In genomic region chr17:57924677-57925076, GRCh38 we compare ENCODE assay signal across 13 cellular contexts. TPM values are rescaled to one million over a fixed set of nuclear protein-coding genes. Genes with fewer than 3 reads are reported as not detected.
DNase-seq lines count a peak whose midpoint lies in the region; ATAC-seq and TF ChIP-seq lines count a peak whose summit lies in the region.
"Had no signal": no experiment of that assay in that cellular context is flagged by ENCODE, and none has a peak within 500 bp of the region (broad histone marks: within the 10 kb centered on the region; RNA-seq: fewer than 3 reads in every experiment).

No MANE protein-coding gene starts in this region.

- H3K27ac ChIP-seq in SK-N-MC, result peak overlapping the region; percentile 77
- H3K27ac ChIP-seq in transverse colon, result peak overlapping the region; percentile 76 to 91 (median 88)
- no peak overlapping the region for H3K27ac ChIP-seq in naive thymus-derived CD4-positive, alpha-beta T cell (ENCODE audit: low read depth, low read length)

- peaks cover 0 to 3% (median 0%) of the 10 kb centered on the region in 5 donors for H3K36me3 Mint-ChIP-seq in naive thymus-derived CD4-positive, alpha-beta T cell
- H3K36me3 Mint-ChIP-seq: type B pancreatic cell had no signal

- no peak overlapping the region for H3K27ac Mint-ChIP-seq in naive thymus-derived CD4-positive, alpha-beta T cell
- H3K27ac Mint-ChIP-seq: activated naive CD4-positive, alpha-beta T cell treated with anti-CD3 and anti-CD28 coated beads for 36 hours had no signal

- H3K36me3 ChIP-seq in SK-N-MC (ENCODE audit: insufficient read depth, low read length), result no peaks in the 10 kb centered on the region
- no peaks in the 10 kb centered on the region for H3K36me3 ChIP-seq in transverse colon
- no peaks in the 10 kb centered on the region for H3K36me3 ChIP-seq in naive thymus-derived CD4-positive, alpha-beta T cell (ENCODE audit: control insufficient read depth in 2 of 3, insufficient read depth in 3 of 3, low read length in 3 of 3)

- TF ChIP-seq POLR2A in transverse colon (IDR thresholded peaks at IDR 0.05), result no peak

- peak overlapping the region; percentile 21 for H3K4me3 ChIP-seq in SK-N-MC
- no peak overlapping the region for H3K4me3 ChIP-seq in transverse colon
- no peak overlapping the region for H3K4me3 ChIP-seq in naive thymus-derived CD4-positive, alpha-beta T cell (ENCODE audit: low read length)
- H3K4me3 ChIP-seq: K562 had no signal

- no peak overlapping the region for H3K4me3 Mint-ChIP-seq in naive thymus-derived CD4-positive, alpha-beta T cell
- H3K4me3 Mint-ChIP-seq: activated naive CD4-positive, alpha-beta T cell treated with anti-CD3 and anti-CD28 coated beads for 36 hours had no signal

- no peaks in the 10 kb centered on the region for H3K9me3 Mint-ChIP-seq in naive thymus-derived CD4-positive, alpha-beta T cell
- H3K9me3 Mint-ChIP-seq: activated naive CD4-positive, alpha-beta T cell treated with anti-CD3 and anti-CD28 coated beads for 36 hours; type B pancreatic cell had no signal

- intact Hi-C loops in transverse colon (cut with DNase I; ENCODE audit: low total_unique reads), result no loop called here
- intact Hi-C loops in naive thymus-derived CD4-positive, alpha-beta T cell (cut with micrococcal nuclease), result no loop called here

- H3K27me3 Mint-ChIP-seq in naive thymus-derived CD4-positive, alpha-beta T cell, result peaks cover 0 to 44% (median 4%) of the 10 kb centered on the region in 5 donors
- H3K27me3 Mint-ChIP-seq: type B pancreatic cell had no signal

- WGBS in transverse colon (ENCODE audit: low coverage in 1 of 2), 2 donors, result 71 to 75% methylated on average over 1 to 4 of the region's 4 CpGs

- H3K4me1 ChIP-seq in transverse colon, result peaks cover 51 to 83% (median 53%) of the 10 kb centered on the region in 4 donors
- H3K4me1 ChIP-seq in naive thymus-derived CD4-positive, alpha-beta T cell (ENCODE audit: control insufficient read depth in 2 of 2, insufficient read depth in 2 of 2, low read length in 2 of 2), result no peaks in the 10 kb centered on the region

- CTCF ChIA-PET in naive thymus-derived CD4-positive, alpha-beta T cell (lab: Charles Lee), result no interaction called here

- in situ Hi-C loops in transverse colon (cut with MboI; ENCODE audit: low pct_ligation_motif_present in 1 of 4, low pct_unique_long_range_greater_than_20kb in 1 of 4, low sequenced_read_pairs in 3 of 4), result no loop called here

- H3K9me3 ChIP-seq in SK-N-MC (ENCODE audit: low read depth, low read length) (no peaks in the 10 kb centered on the region), transverse colon (no peaks in the 10 kb centered on the region)
- H3K9me3 ChIP-seq in naive thymus-derived CD4-positive, alpha-beta T cell (ENCODE audit: control insufficient read depth in 2 of 3, low read length in 3 of 3), result no peaks in the 10 kb centered on the region

- TF ChIP-seq CTCF in transverse colon (IDR thresholded peaks at IDR 0.05), result no peak

- POLR2A ChIA-PET in naive thymus-derived CD4-positive, alpha-beta T cell (lab: Charles Lee), result no interaction called here

- peak; percentile 20 for DNase-seq in NCI-H510A treated with DMSO at 0.1 percent for 48 hours (lab: John Stamatoyannopoulos, UW)
- DNase-seq in NCI-H510A (lab: John Stamatoyannopoulos, UW), result no peak
- no peak for DNase-seq in SK-N-MC (ENCODE audit: low read depth, low spot score)
- peak; percentile 51 for DNase-seq in kidney glomerular epithelial cell (lab: John Stamatoyannopoulos, UW)
- no peak for DNase-seq in transverse colon
- DNase-seq in naive thymus-derived CD4-positive, alpha-beta T cell, result no peak
- no peak for DNase-seq in cortex of kidney (lab: John Stamatoyannopoulos, UW)
- DNase-seq: activated naive CD4-positive, alpha-beta T cell treated with anti-CD3 and anti-CD28 coated beads for 36 hours; NCI-H2227 treated with DMSO at 0.1 percent for 48 hours; small intestine had no signal

- ATAC-seq in HG03097 (IDR thresholded peaks at IDR 0.05; ENCODE audit: low FRiP score, unreplicated experiment), result no peak
- no peak for ATAC-seq in naive thymus-derived CD4-positive, alpha-beta T cell
- ATAC-seq: K562 had no signal

- peaks cover 0 to 5% (median 0%) of the 10 kb centered on the region in 7 donors for H3K4me1 Mint-ChIP-seq in naive thymus-derived CD4-positive, alpha-beta T cell

- TF ChIP-seq EP300 in transverse colon (IDR thresholded peaks at IDR 0.05; ENCODE audit: low read depth), result no peak

- H3K9ac ChIP-seq in SK-N-MC (ENCODE audit: insufficient read length), result no peak overlapping the region

- no peaks in the 10 kb centered on the region for H3K27me3 ChIP-seq in transverse colon
- H3K27me3 ChIP-seq in naive thymus-derived CD4-positive, alpha-beta T cell (ENCODE audit: control insufficient read depth in 2 of 2, insufficient read depth in 2 of 2, low read length in 2 of 2), result no peaks in the 10 kb centered on the region

RNA-seq across cellular contexts. Expression of gene CUEDC1, which starts 30.5 kb away (rescaled TPM):
- 10 to 100 TPM; 20.2 to 27.3 (median 24.6) TPM for total RNA-seq in transverse colon
- total RNA-seq in naive thymus-derived CD4-positive, alpha-beta T cell, result 1 to 10 TPM in 3 of 5 experiments, under 1 TPM in 2; 0.10 to 7.7 (median 1.0) TPM
- polyA plus RNA-seq in naive thymus-derived CD4-positive, alpha-beta T cell, result not detected

Comparison
In these comparisons a context has a peak if more than half of its experiments do, and no peak if none do; other contexts are left out.
1. DNase-seq: peak in NCI-H510A treated with DMSO at 0.1 percent for 48 hours (single experiment) and kidney glomerular epithelial cell (single experiment); none in NCI-H510A (single experiment), SK-N-MC (single experiment), transverse colon (single experiment), naive thymus-derived CD4-positive, alpha-beta T cell (0 of 9) and cortex of kidney (single experiment).